In genomic region chr11:109085708-109086373, GRCh38 we compare ENCODE assay signal across 1 cellular context.
A peak's percentile ranks its signal among the peaks of the same experiment; 100 is the strongest.
TF ChIP-seq lines count a peak whose summit lies in the region.

No MANE protein-coding gene starts in this region.

TF ChIP-seq in K562, 482 proteins besides CTCF, POLR2A, EP300 and RAD21 (continued from another document):
- TF ChIP-seq, protein P1, sequence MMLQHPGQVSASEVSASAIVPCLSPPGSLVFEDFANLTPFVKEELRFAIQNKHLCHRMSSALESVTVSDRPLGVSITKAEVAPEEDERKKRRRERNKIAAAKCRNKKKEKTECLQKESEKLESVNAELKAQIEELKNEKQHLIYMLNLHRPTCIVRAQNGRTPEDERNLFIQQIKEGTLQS (IDR thresholded peaks at IDR 0.05): peak; percentile 51
- TF ChIP-seq, protein P1 (CRISPR knock-in tag; conservative IDR thresholded peaks at IDR 0.05): no peak
